Comparison of ENCODE assay signal across 8 cellular contexts in genomic region chr3:3798641-3799113, GRCh38.
DNase-seq lines count a peak whose midpoint lies in the region; ATAC-seq lines count a peak whose summit lies in the region.

No MANE protein-coding gene starts in this region.

- peaks cover 14% of the 10 kb centered on the region for H3K4me1 Mint-ChIP-seq in stimulated activated effector memory CD8-positive, alpha-beta T cell treated with anti-CD3 and anti-CD28 coated beads, Interleukin-12 subunit alpha, Interleukin-12 subunit beta, amount 100 ng/mL, for 72 hours

- H3K4me3 Mint-ChIP-seq in stimulated activated effector memory CD8-positive, alpha-beta T cell treated with anti-CD3 and anti-CD28 coated beads, Interleukin-12 subunit alpha, Interleukin-12 subunit beta, amount 100 ng/mL, for 72 hours: peak overlapping the region; percentile 62

- DNase-seq in NCI-H82 (lab: John Stamatoyannopoulos, UW) (peak; percentile 51), NCI-H82 treated with DMSO at 0.1 percent for 48 hours (lab: John Stamatoyannopoulos, UW; ENCODE audit: unreplicated experiment) (no peak), NCI-H524 treated with DMSO at 0.1 percent for 48 hours (lab: John Stamatoyannopoulos, UW) (peak; percentile 28), cerebellar cortex (ENCODE audit: low spot score) (peak; percentile 46), medulla oblongata (ENCODE audit: extremely low spot score) (peak; percentile 25)
- DNase-seq in stimulated activated effector memory CD8-positive, alpha-beta T cell treated with anti-CD3 and anti-CD28 coated beads, Interleukin-12 subunit alpha, Interleukin-12 subunit beta, amount 100 ng/mL, for 72 hours (ENCODE audit: low spot score in 2 of 2): no peak
- DNase-seq in activated CD4-positive, CD25-positive, alpha-beta regulatory T cell treated with anti-CD3 and anti-CD28 coated beads, Interleukin-2, amount 50 U/mL, for 72 hours: no peak

- no peaks in the 10 kb centered on the region for H3K9me3 Mint-ChIP-seq in stimulated activated effector memory CD8-positive, alpha-beta T cell treated with anti-CD3 and anti-CD28 coated beads, Interleukin-12 subunit alpha, Interleukin-12 subunit beta, amount 100 ng/mL, for 72 hours

- peak; percentile 50 for ATAC-seq in stimulated activated effector memory CD8-positive, alpha-beta T cell treated with anti-CD3 and anti-CD28 coated beads, Interleukin-12 subunit alpha, Interleukin-12 subunit beta, amount 100 ng/mL, for 72 hours
- no peak for ATAC-seq in HG03139 (IDR thresholded peaks at IDR 0.05; ENCODE audit: unreplicated experiment)

- no peak overlapping the region for H3K27ac Mint-ChIP-seq in stimulated activated effector memory CD8-positive, alpha-beta T cell treated with anti-CD3 and anti-CD28 coated beads, Interleukin-12 subunit alpha, Interleukin-12 subunit beta, amount 100 ng/mL, for 72 hours

- no peaks in the 10 kb centered on the region for H3K36me3 Mint-ChIP-seq in stimulated activated effector memory CD8-positive, alpha-beta T cell treated with anti-CD3 and anti-CD28 coated beads, Interleukin-12 subunit alpha, Interleukin-12 subunit beta, amount 100 ng/mL, for 72 hours

Comparison
In these comparisons a context has a peak if more than half of its experiments do, and no peak if none do; other contexts are left out.
1. DNase-seq: peak in NCI-H82 (single experiment), NCI-H524 treated with DMSO at 0.1 percent for 48 hours (single experiment), cerebellar cortex (single experiment) and medulla oblongata (single experiment); none in NCI-H82 treated with DMSO at 0.1 percent for 48 hours (single experiment), stimulated activated effector memory CD8-positive, alpha-beta T cell treated with anti-CD3 and anti-CD28 coated beads, Interleukin-12 subunit alpha, Interleukin-12 subunit beta, amount 100 ng/mL, for 72 hours (0 of 2) and activated CD4-positive, CD25-positive, alpha-beta regulatory T cell treated with anti-CD3 and anti-CD28 coated beads, Interleukin-2, amount 50 U/mL, for 72 hours (single experiment).